In the genomic region with DNA sequence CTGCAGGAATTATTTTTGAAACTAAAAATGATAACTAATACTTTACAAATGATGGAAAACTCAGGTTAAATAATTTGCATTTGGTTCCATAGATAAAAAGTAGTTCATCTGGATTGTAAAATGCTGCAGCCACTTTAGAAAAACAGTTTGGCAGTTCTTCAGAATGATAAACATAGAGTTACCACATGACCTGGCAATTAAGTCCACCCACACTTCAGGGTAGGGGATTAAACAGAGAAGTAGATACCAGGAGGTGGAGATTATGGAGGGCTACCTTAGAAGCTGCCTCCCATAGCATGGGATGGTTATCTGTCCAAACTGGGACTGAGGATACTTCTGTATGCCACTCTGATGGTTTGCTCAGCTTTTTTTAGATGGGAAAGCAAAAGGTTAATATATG, we compare ENCODE assay signal across 25 cellular contexts. TPM values are rescaled to one million over a fixed set of nuclear protein-coding genes. Genes with fewer than 3 reads are reported as not detected.
DNase-seq lines count a peak whose midpoint lies in the region; ATAC-seq and TF ChIP-seq lines count a peak whose summit lies in the region.
"Had no signal": no experiment of that assay in that cellular context is flagged by ENCODE, and none has a peak within 500 bp of the region (broad histone marks: within the 10 kb centered on the region; RNA-seq: fewer than 3 reads in every experiment).

No MANE protein-coding gene starts in this region.

- no peaks in the 10 kb centered on the region for H3K9me2 ChIP-seq in MM.1S (replicated peaks; ENCODE audit: insufficient read depth, low read length)

- no peaks in the 10 kb centered on the region for H3K9me3 Mint-ChIP-seq in dendritic cell treated with granulocyte-macrophage colony-stimulating factor and Interleukin-4, amounts not matched to agents 40 ng/mL and 50 ng/mL, for 4 days
- H3K9me3 Mint-ChIP-seq: activated CD8-positive, alpha-beta T cell treated with anti-CD3 and anti-CD28 coated beads for 36 hours; brain; H9; naive B cell had no signal

- peak overlapping the region; percentile 90 for H4K5ac ChIP-seq in IMR-90 (ENCODE audit: low read depth, low read length)

- no peak overlapping the region for H2BK12ac ChIP-seq in neuronal stem cell (ENCODE audit: low read length)

- H3K79me1 ChIP-seq in IMR-90 (ENCODE audit: low read depth in 1 of 2, low read length in 2 of 2) = no peaks in the 10 kb centered on the region
- H3K79me1 ChIP-seq in neuronal stem cell (ENCODE audit: low read depth, low read length) = no peaks in the 10 kb centered on the region

- no peak overlapping the region for H3K4me3 ChIP-seq in ACC112 (ENCODE audit: low read depth, low read length)
- H3K4me3 ChIP-seq in IMR-90 (ENCODE audit: insufficient read depth, low read depth, low read length) = no peak overlapping the region
- H3K4me3 ChIP-seq in neuronal stem cell (ENCODE audit: low read length in 2 of 2) = no peak overlapping the region
- H3K4me3 ChIP-seq in MM.1S (ENCODE audit: low read length) = no peak overlapping the region
- no peak overlapping the region for H3K4me3 ChIP-seq in tibial nerve
- H3K4me3 ChIP-seq: esophagus squamous epithelium, gastroesophageal sphincter, ovary, right atrium auricular region, uterus had no signal

- H2BK5ac ChIP-seq in IMR-90 (ENCODE audit: low read depth, low read length, poor library complexity, severe bottlenecking) (no peak overlapping the region), neuronal stem cell (ENCODE audit: low read length) (no peak overlapping the region)

- H3K79me2 ChIP-seq in ACC112 (ENCODE audit: control insufficient read depth, insufficient read depth, low read length, unreplicated experiment) (no peaks in the 10 kb centered on the region), MM.1S (ENCODE audit: low read length) (no peaks in the 10 kb centered on the region)

- DNase-seq in IMR-90 (no peak), neuronal stem cell (ENCODE audit: low spot score) (no peak), epidermal melanocyte (ENCODE audit: insufficient read length, low spot score) (no peak), NCI-H2196 (lab: John Stamatoyannopoulos, UW; ENCODE audit: unreplicated experiment) (no peak), MM.1S (no peak), tibial nerve (ENCODE audit: low spot score in 2 of 2) (no peak)
- DNase-seq: activated CD4-positive, CD25-positive, alpha-beta regulatory T cell; activated CD8-positive, alpha-beta T cell treated with anti-CD3 and anti-CD28 coated beads for 36 hours; activated effector memory CD4-positive, alpha-beta T cell treated with anti-CD3 and anti-CD28 coated beads, Interleukin-2, amount 50 U/mL, for 16 hours; activated T-cell treated with anti-CD3 and anti-CD28 coated beads for 4 hours; esophagus squamous epithelium; H9; islet precursor cell; KG1; mesendoderm; MV-4-11; naive B cell; NCI-H226; ovary; uterus had no signal

- peaks cover 17% of the 10 kb centered on the region for H3K4me1 ChIP-seq in ACC112 (ENCODE audit: control insufficient read depth, insufficient read depth, low read length, unreplicated experiment)
- H3K4me1 ChIP-seq in IMR-90 (ENCODE audit: control insufficient read depth, insufficient read depth, low read length) = peaks cover 8% of the 10 kb centered on the region
- no peaks in the 10 kb centered on the region for H3K4me1 ChIP-seq in neuronal stem cell (ENCODE audit: control insufficient read depth in 2 of 2, insufficient read depth in 1 of 2, low read depth in 1 of 2, low read length in 2 of 2)
- H3K4me1 ChIP-seq in MM.1S (ENCODE audit: low read length) = no peaks in the 10 kb centered on the region
- H3K4me1 ChIP-seq in tibial nerve = peaks cover 0 to 18% (median 7%) of the 10 kb centered on the region in 4 donors
- H3K4me1 ChIP-seq: gastroesophageal sphincter, right atrium auricular region, uterus had no signal

- H3K27ac ChIP-seq in ACC112 (ENCODE audit: low read depth, low read length) (no peak overlapping the region), IMR-90 (ENCODE audit: insufficient read depth, low read length) (no peak overlapping the region), neuronal stem cell (replicated peaks; ENCODE audit: low read length) (no peak overlapping the region), MM.1S (ENCODE audit: low read length) (no peak overlapping the region), tibial nerve (no peak overlapping the region)
- H3K27ac ChIP-seq: esophagus squamous epithelium, gastroesophageal sphincter, ovary, right atrium auricular region, uterus had no signal

- POLR2A ChIA-PET in IMR-90 (lab: Charles Lee; ENCODE audit: unreplicated experiment) = interaction anchor here (1.1 kb wide), 1 partner anchor 109 kb away, joined by 3 read pairs; no protein-coding TSS in a partner anchor

- H3K36me3 ChIP-seq in ACC112 (ENCODE audit: insufficient read depth, low read length) (no peaks in the 10 kb centered on the region), IMR-90 (ENCODE audit: control insufficient read depth, insufficient read depth, low read length) (no peaks in the 10 kb centered on the region), neuronal stem cell (replicated peaks in 1 of 2; ENCODE audit: control insufficient read depth in 2 of 2, insufficient read depth in 2 of 2, low read length in 2 of 2) (no peaks in the 10 kb centered on the region), MM.1S (replicated peaks; ENCODE audit: insufficient read depth, low read length) (no peaks in the 10 kb centered on the region), tibial nerve (no peaks in the 10 kb centered on the region)
- H3K36me3 ChIP-seq: esophagus squamous epithelium, gastroesophageal sphincter, ovary, right atrium auricular region, uterus had no signal

- no peak for TF ChIP-seq RAD21 in IMR-90 (IDR thresholded peaks at IDR 0.05; ENCODE audit: low read length)

- intact Hi-C loops in IMR-90 (cut with micrococcal nuclease) = no loop called here
- intact Hi-C loops in dendritic cell treated with granulocyte-macrophage colony-stimulating factor and Interleukin-4, amounts not matched to agents 40 ng/mL and 50 ng/mL, for 4 days (cut with micrococcal nuclease) = no loop called here

- H3K4me3 Mint-ChIP-seq in dendritic cell treated with granulocyte-macrophage colony-stimulating factor and Interleukin-4, amounts not matched to agents 40 ng/mL and 50 ng/mL, for 4 days = no peak overlapping the region
- H3K4me3 Mint-ChIP-seq: activated CD8-positive, alpha-beta T cell treated with anti-CD3 and anti-CD28 coated beads for 36 hours; brain; H9; naive B cell had no signal

- peak overlapping the region; percentile 9 for H2AFZ ChIP-seq in ACC112 (ENCODE audit: low read length, unreplicated experiment)
- no peak overlapping the region for H2AFZ ChIP-seq in IMR-90 (replicated peaks; ENCODE audit: low read length, poor library complexity)
- H2AFZ ChIP-seq in neuronal stem cell (ENCODE audit: low read length) = peak overlapping the region; percentile 73
- no peak overlapping the region for H2AFZ ChIP-seq in MM.1S (ENCODE audit: low read length)

- H2AK9ac ChIP-seq in IMR-90 (replicated peaks; ENCODE audit: low read depth, low read length, poor library complexity) = no peak overlapping the region

- H4K91ac ChIP-seq in IMR-90 (ENCODE audit: insufficient read depth, low read depth, low read length) = no peak overlapping the region
- no peak overlapping the region for H4K91ac ChIP-seq in neuronal stem cell (ENCODE audit: low read depth, low read length, poor library complexity)

- H2BK120ac ChIP-seq in IMR-90 (ENCODE audit: low read depth, low read length) (no peak overlapping the region), neuronal stem cell (ENCODE audit: low read depth, low read length) (no peak overlapping the region)

- no peak overlapping the region for H2BK20ac ChIP-seq in IMR-90 (ENCODE audit: low read depth, low read length)

- no peak overlapping the region for H3K56ac ChIP-seq in IMR-90 (ENCODE audit: extremely low read depth, insufficient read depth, low read length)

- H3K27me3 ChIP-seq in ACC112 (ENCODE audit: insufficient read depth, low read length) (no peaks in the 10 kb centered on the region), IMR-90 (ENCODE audit: control insufficient read depth, insufficient read depth, low read length) (no peaks in the 10 kb centered on the region), neuronal stem cell (ENCODE audit: control insufficient read depth in 3 of 3, insufficient read depth in 3 of 3, low read depth in 1 of 3, low read length in 3 of 3) (no peaks in the 10 kb centered on the region), MM.1S (replicated peaks; ENCODE audit: insufficient read depth, low read length) (no peaks in the 10 kb centered on the region), tibial nerve (no peaks in the 10 kb centered on the region)
- H3K27me3 ChIP-seq: esophagus squamous epithelium, gastroesophageal sphincter, ovary, right atrium auricular region, uterus had no signal

- dilution Hi-C loops in IMR-90 (cut with HindIII; ENCODE audit: low sequenced_read_pairs, unreplicated experiment) = no loop called here

- H3K14ac ChIP-seq in IMR-90 (replicated peaks; ENCODE audit: low read depth, low read length) (no peak overlapping the region), neuronal stem cell (ENCODE audit: low read length) (no peak overlapping the region)

- H3K23ac ChIP-seq in IMR-90 (ENCODE audit: low read depth, low read length) (no peak overlapping the region), neuronal stem cell (ENCODE audit: low read depth, low read length, poor library complexity) (no peak overlapping the region)

- H4K8ac ChIP-seq in IMR-90 (ENCODE audit: low read depth in 2 of 2, low read length in 2 of 2) (0 out of 4 replicates have a peak overlapping the region, but pooled peaks of 1 of the 2 experiments have one; percentile 22), neuronal stem cell (ENCODE audit: low read depth, low read length) (no peak overlapping the region)

- no peak for TF ChIP-seq EP300 in tibial nerve (IDR thresholded peaks at IDR 0.05)

- H2AK5ac ChIP-seq in IMR-90 (ENCODE audit: low read depth, low read length) = no peak overlapping the region
- H2AK5ac ChIP-seq in neuronal stem cell (ENCODE audit: low read depth, low read length) = no peak overlapping the region

- H3K27me3 Mint-ChIP-seq in dendritic cell treated with granulocyte-macrophage colony-stimulating factor and Interleukin-4, amounts not matched to agents 40 ng/mL and 50 ng/mL, for 4 days = no peaks in the 10 kb centered on the region
- H3K27me3 Mint-ChIP-seq: activated CD8-positive, alpha-beta T cell treated with anti-CD3 and anti-CD28 coated beads for 36 hours; naive B cell had no signal

- H3K9me1 ChIP-seq in IMR-90 (ENCODE audit: insufficient read depth, low read length) = no peaks in the 10 kb centered on the region

- CTCF ChIA-PET in IMR-90 (lab: Yijun Ruan, JAX) = no interaction called here

- TF ChIP-seq CTCF in IMR-90 (conservative IDR thresholded peaks at IDR 0.05; ENCODE audit: low read depth, low read length) = no peak
- no peak for TF ChIP-seq CTCF in MM.1S (IDR thresholded peaks at IDR 0.05; ENCODE audit: low read length)
- TF ChIP-seq CTCF in tibial nerve (IDR thresholded peaks at IDR 0.05) = no peak

- TF ChIP-seq POLR2A in IMR-90 (IDR thresholded peaks at IDR 0.05; ENCODE audit: low read depth, low read length) (no peak), tibial nerve (IDR thresholded peaks at IDR 0.05) (no peak)

- H3K36me3 Mint-ChIP-seq in dendritic cell treated with granulocyte-macrophage colony-stimulating factor and Interleukin-4, amounts not matched to agents 40 ng/mL and 50 ng/mL, for 4 days (ENCODE audit: low read depth) = no peaks in the 10 kb centered on the region
- H3K36me3 Mint-ChIP-seq: brain, naive B cell had no signal

- peak; percentile 16; the same call in 1 of the 2 replicates for ATAC-seq in IMR-90 (ENCODE audit: low read depth)
- ATAC-seq: activated CD8-positive, alpha-beta T cell treated with anti-CD3 and anti-CD28 coated beads for 36 hours; gastroesophageal sphincter had no signal

- no peak overlapping the region; the same call in 1 of the 2 replicates for H3K4ac ChIP-seq in IMR-90 (ENCODE audit: low read depth, low read length)
- no peak overlapping the region for H3K4ac ChIP-seq in neuronal stem cell (ENCODE audit: low read length)

- no peak overlapping the region for H2BK15ac ChIP-seq in IMR-90 (ENCODE audit: low read depth, low read length)
- no peak overlapping the region for H2BK15ac ChIP-seq in neuronal stem cell (ENCODE audit: low read length)

- H3K18ac ChIP-seq in IMR-90 (ENCODE audit: low read depth, low read length) = peak overlapping the region; percentile 55; the same call in 1 of the 2 replicates
- H3K18ac ChIP-seq in neuronal stem cell (ENCODE audit: low read length) = no peak overlapping the region

- H3K9ac ChIP-seq in IMR-90 (ENCODE audit: low read depth, low read length) (no peak overlapping the region), neuronal stem cell (ENCODE audit: low read depth, low read length, poor library complexity) (no peak overlapping the region), MM.1S (ENCODE audit: low read length) (no peak overlapping the region)

- BruUV-seq in IMR-90 (replicated peaks; lab: Mats Ljungman, UMichigan) = no TSS peak

- in situ Hi-C loops in IMR-90 (cut with MboI; ENCODE audit: low sequenced_read_pairs) = no loop called here

- peak overlapping the region; percentile 59; the same call in 1 of the 2 replicates for H3K4me2 ChIP-seq in IMR-90 (ENCODE audit: low read depth, low read length)
- no peak overlapping the region for H3K4me2 ChIP-seq in neuronal stem cell (ENCODE audit: insufficient read depth, low read length, poor library complexity, severe bottlenecking)
- no peak overlapping the region for H3K4me2 ChIP-seq in MM.1S (ENCODE audit: low read depth, low read length)

- H3F3A ChIP-seq in MM.1S (ENCODE audit: insufficient read depth, low read length) = no peaks in the 10 kb centered on the region

- H4K20me1 ChIP-seq in IMR-90 (ENCODE audit: insufficient read depth, low read length) (no peaks in the 10 kb centered on the region; the same call in 1 of the 2 replicates), MM.1S (ENCODE audit: insufficient read depth, low read length) (no peaks in the 10 kb centered on the region)

- peak overlapping the region; percentile 51 for H3K27ac Mint-ChIP-seq in dendritic cell treated with granulocyte-macrophage colony-stimulating factor and Interleukin-4, amounts not matched to agents 40 ng/mL and 50 ng/mL, for 4 days
- H3K27ac Mint-ChIP-seq: activated CD8-positive, alpha-beta T cell treated with anti-CD3 and anti-CD28 coated beads for 36 hours; brain; H9 had no signal

- H3K9me3 ChIP-seq in IMR-90 (ENCODE audit: control insufficient read depth, insufficient read depth, low read length) (no peaks in the 10 kb centered on the region), neuronal stem cell (replicated peaks in 1 of 2; ENCODE audit: control insufficient read depth in 2 of 2, insufficient read depth in 1 of 2, low read depth in 1 of 2, low read length in 2 of 2) (no peaks in the 10 kb centered on the region), MM.1S (replicated peaks; ENCODE audit: insufficient read depth, low read length) (no peaks in the 10 kb centered on the region), tibial nerve (no peaks in the 10 kb centered on the region)
- H3K9me3 ChIP-seq: esophagus squamous epithelium, gastroesophageal sphincter, ovary, right atrium auricular region, uterus had no signal

- peaks cover 22% of the 10 kb centered on the region for H3K4me1 Mint-ChIP-seq in dendritic cell treated with granulocyte-macrophage colony-stimulating factor and Interleukin-4, amounts not matched to agents 40 ng/mL and 50 ng/mL, for 4 days (ENCODE audit: low read depth)
- H3K4me1 Mint-ChIP-seq: H9 had no signal

RNA-seq across cellular contexts. Expression of gene ARF6, which starts 22.2 kb away (rescaled TPM):
- 40.1 and 65.8 TPM in 2 replicates for total RNA-seq in IMR-90 (2012; rRNA removed)
- 28.8 and 32.1 TPM in 2 replicates for polyA plus RNA-seq in IMR-90 (2012; rRNA removed)
- polyA plus RNA-seq in IMR-90 (2012; cell fraction: cytosol; rRNA removed) = 22.1 and 31.2 TPM in 2 replicates
- 16.1 and 17.6 TPM in 2 replicates for polyA plus RNA-seq in IMR-90 (2012; cell fraction: nucleus; rRNA removed; ENCODE audit: low replicate concordance)
- 26.5 TPM for polyA plus RNA-seq in neuronal stem cell (2013, experiment 1 of 2)
- 27.2 TPM for polyA plus RNA-seq in neuronal stem cell (2013, experiment 2 of 2)
- 10 to 100 TPM; 34.7 to 42.0 (median 35.7) TPM for total RNA-seq in tibial nerve

Comparison
In these comparisons a context has a peak if more than half of its experiments do, and no peak if none do; other contexts are left out.
1. H2AFZ ChIP-seq: peak in ACC112 (single experiment) and neuronal stem cell (single experiment); none in IMR-90 (single experiment) and MM.1S (single experiment).